In the genomic region with DNA sequence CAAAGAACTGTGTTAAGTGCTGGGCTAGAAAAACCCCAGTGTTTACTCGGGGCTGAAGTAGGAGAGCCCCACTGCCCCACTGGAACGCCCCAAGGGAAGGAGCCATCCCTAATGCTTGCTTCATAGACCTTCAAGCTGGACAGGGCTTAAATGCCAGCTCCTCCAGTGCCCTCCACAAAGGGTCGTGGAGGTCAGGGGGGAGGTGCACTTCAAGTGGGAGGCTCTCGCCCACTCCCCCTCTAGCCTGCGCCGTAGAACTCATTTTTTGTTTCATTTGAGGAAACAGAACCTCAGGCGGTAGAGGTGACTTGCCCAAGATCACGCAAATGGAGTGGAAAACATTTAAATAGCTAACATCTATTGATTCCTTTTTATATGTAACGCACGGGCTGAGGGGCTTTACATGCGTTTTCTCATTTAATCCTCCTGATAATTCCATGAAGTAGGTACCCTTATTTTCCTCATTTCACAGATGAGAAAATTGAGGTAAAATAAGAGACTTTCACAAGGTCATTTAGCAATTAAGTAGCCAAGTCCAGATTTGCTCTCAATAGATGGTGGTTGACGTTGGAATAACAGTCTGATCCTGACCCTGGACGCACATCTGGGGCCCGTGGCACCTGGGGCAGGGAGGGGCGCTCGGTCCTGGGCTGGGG, we compare ENCODE assay signal across 2 cellular contexts.
TF ChIP-seq lines count a peak whose summit lies in the region.

No MANE protein-coding gene starts in this region.

TF ChIP-seq in SK-N-SH, 30 proteins besides CTCF, POLR2A, EP300 and RAD21 (continued from another document):
- TF ChIP-seq SIN3A (IDR thresholded peaks at IDR 0.05; ENCODE audit: borderline replicate concordance, low read depth, low read length) (no peak), JUND (IDR thresholded peaks at IDR 0.05) (no peak), MXI1 (IDR thresholded peaks at IDR 0.05; ENCODE audit: low read depth, low read length) (no peak), CHD2 (IDR thresholded peaks at IDR 0.05; ENCODE audit: low read length, partially characterized antibody) (no peak), NFIC (IDR thresholded peaks at IDR 0.05; ENCODE audit: borderline replicate concordance) (no peak), FOXJ3 (CRISPR knock-in tag; IDR thresholded peaks at IDR 0.05) (no peak), GABPA (IDR thresholded peaks at IDR 0.05; ENCODE audit: low read depth) (no peak), RXRA (IDR thresholded peaks at IDR 0.05; ENCODE audit: borderline replicate concordance, low read depth) (no peak), TAF1 (IDR thresholded peaks at IDR 0.05; ENCODE audit: borderline replicate concordance, low read depth, low read length) (no peak), FOSL2 (IDR thresholded peaks at IDR 0.05; ENCODE audit: borderline replicate concordance, low read depth) (no peak), NRF1 (IDR thresholded peaks at IDR 0.05; ENCODE audit: low read depth, low read length) (no peak)
- TF ChIP-seq, protein P1, sequence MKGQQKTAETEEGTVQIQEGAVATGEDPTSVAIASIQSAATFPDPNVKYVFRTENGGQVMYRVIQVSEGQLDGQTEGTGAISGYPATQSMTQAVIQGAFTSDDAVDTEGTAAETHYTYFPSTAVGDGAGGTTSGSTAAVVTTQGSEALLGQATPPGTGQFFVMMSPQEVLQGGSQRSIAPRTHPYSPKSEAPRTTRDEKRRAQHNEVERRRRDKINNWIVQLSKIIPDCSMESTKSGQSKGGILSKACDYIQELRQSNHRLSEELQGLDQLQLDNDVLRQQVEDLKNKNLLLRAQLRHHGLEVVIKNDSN (IDR thresholded peaks at IDR 0.05; ENCODE audit: borderline replicate concordance, low read depth), result no peak
- TF ChIP-seq, protein P2, sequence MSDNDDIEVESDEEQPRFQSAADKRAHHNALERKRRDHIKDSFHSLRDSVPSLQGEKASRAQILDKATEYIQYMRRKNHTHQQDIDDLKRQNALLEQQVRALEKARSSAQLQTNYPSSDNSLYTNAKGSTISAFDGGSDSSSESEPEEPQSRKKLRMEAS (IDR thresholded peaks at IDR 0.05; ENCODE audit: low read depth), result no peak
TF ChIP-seq in SK-N-SH: peak in this region for 0.

TF ChIP-seq in SK-N-SH treated with all-trans-retinoic acid at 6 μM for 48 hours, 23 proteins besides CTCF, POLR2A, EP300 and RAD21 (continued from another document):
- TF ChIP-seq, protein P3, sequence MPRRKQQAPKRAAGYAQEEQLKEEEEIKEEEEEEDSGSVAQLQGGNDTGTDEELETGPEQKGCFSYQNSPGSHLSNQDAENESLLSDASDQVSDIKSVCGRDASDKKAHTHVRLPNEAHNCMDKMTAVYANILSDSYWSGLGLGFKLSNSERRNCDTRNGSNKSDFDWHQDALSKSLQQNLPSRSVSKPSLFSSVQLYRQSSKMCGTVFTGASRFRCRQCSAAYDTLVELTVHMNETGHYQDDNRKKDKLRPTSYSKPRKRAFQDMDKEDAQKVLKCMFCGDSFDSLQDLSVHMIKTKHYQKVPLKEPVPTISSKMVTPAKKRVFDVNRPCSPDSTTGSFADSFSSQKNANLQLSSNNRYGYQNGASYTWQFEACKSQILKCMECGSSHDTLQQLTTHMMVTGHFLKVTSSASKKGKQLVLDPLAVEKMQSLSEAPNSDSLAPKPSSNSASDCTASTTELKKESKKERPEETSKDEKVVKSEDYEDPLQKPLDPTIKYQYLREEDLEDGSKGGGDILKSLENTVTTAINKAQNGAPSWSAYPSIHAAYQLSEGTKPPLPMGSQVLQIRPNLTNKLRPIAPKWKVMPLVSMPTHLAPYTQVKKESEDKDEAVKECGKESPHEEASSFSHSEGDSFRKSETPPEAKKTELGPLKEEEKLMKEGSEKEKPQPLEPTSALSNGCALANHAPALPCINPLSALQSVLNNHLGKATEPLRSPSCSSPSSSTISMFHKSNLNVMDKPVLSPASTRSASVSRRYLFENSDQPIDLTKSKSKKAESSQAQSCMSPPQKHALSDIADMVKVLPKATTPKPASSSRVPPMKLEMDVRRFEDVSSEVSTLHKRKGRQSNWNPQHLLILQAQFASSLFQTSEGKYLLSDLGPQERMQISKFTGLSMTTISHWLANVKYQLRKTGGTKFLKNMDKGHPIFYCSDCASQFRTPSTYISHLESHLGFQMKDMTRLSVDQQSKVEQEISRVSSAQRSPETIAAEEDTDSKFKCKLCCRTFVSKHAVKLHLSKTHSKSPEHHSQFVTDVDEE (CRISPR knock-in tag; IDR thresholded peaks at IDR 0.05), result no peak
- TF ChIP-seq ZNF565 (CRISPR knock-in tag; conservative IDR thresholded peaks at IDR 0.05; ENCODE audit: low read depth), result no peak
- no peak for TF ChIP-seq RARB (CRISPR knock-in tag; IDR thresholded peaks at IDR 0.05)
- no peak for TF ChIP-seq GLIS3 (CRISPR knock-in tag; IDR thresholded peaks at IDR 0.05)
- no peak for TF ChIP-seq ZFP30 (CRISPR knock-in tag; IDR thresholded peaks at IDR 0.05)
- no peak for TF ChIP-seq BACH2 (CRISPR knock-in tag; IDR thresholded peaks at IDR 0.05; ENCODE audit: borderline replicate concordance)
- TF ChIP-seq, protein P4, sequence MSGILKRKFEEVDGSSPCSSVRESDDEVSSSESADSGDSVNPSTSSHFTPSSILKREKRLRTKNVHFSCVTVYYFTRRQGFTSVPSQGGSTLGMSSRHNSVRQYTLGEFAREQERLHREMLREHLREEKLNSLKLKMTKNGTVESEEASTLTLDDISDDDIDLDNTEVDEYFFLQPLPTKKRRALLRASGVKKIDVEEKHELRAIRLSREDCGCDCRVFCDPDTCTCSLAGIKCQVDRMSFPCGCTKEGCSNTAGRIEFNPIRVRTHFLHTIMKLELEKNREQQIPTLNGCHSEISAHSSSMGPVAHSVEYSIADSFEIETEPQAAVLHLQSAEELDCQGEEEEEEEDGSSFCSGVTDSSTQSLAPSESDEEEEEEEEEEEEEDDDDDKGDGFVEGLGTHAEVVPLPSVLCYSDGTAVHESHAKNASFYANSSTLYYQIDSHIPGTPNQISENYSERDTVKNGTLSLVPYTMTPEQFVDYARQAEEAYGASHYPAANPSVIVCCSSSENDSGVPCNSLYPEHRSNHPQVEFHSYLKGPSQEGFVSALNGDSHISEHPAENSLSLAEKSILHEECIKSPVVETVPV (CRISPR knock-in tag; IDR thresholded peaks at IDR 0.05), result no peak
- TF ChIP-seq ZFP3 (CRISPR knock-in tag; IDR thresholded peaks at IDR 0.05), result no peak
- no peak for TF ChIP-seq TOX (CRISPR knock-in tag; IDR thresholded peaks at IDR 0.05; ENCODE audit: borderline replicate concordance)
- TF ChIP-seq, protein P5, sequence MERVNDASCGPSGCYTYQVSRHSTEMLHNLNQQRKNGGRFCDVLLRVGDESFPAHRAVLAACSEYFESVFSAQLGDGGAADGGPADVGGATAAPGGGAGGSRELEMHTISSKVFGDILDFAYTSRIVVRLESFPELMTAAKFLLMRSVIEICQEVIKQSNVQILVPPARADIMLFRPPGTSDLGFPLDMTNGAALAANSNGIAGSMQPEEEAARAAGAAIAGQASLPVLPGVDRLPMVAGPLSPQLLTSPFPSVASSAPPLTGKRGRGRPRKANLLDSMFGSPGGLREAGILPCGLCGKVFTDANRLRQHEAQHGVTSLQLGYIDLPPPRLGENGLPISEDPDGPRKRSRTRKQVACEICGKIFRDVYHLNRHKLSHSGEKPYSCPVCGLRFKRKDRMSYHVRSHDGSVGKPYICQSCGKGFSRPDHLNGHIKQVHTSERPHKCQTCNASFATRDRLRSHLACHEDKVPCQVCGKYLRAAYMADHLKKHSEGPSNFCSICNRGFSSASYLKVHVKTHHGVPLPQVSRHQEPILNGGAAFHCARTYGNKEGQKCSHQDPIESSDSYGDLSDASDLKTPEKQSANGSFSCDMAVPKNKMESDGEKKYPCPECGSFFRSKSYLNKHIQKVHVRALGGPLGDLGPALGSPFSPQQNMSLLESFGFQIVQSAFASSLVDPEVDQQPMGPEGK (CRISPR knock-in tag; IDR thresholded peaks at IDR 0.05; ENCODE audit: borderline replicate concordance), result no peak
- no peak for TF ChIP-seq ZC3H10 (CRISPR knock-in tag; IDR thresholded peaks at IDR 0.05)
- no peak for TF ChIP-seq ZNF8 (CRISPR knock-in tag; IDR thresholded peaks at IDR 0.05)
- TF ChIP-seq, protein P6, sequence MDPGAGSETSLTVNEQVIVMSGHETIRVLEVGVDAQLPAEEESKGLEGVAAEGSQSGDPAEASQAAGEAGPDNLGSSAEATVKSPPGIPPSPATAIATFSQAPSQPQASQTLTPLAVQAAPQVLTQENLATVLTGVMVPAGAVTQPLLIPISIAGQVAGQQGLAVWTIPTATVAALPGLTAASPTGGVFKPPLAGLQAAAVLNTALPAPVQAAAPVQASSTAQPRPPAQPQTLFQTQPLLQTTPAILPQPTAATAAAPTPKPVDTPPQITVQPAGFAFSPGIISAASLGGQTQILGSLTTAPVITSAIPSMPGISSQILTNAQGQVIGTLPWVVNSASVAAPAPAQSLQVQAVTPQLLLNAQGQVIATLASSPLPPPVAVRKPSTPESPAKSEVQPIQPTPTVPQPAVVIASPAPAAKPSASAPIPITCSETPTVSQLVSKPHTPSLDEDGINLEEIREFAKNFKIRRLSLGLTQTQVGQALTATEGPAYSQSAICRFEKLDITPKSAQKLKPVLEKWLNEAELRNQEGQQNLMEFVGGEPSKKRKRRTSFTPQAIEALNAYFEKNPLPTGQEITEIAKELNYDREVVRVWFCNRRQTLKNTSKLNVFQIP (CRISPR knock-in tag; IDR thresholded peaks at IDR 0.05; ENCODE audit: borderline replicate concordance, low read depth), result no peak
- no peak for TF ChIP-seq CSDC2 (CRISPR knock-in tag; IDR thresholded peaks at IDR 0.05)
- TF ChIP-seq SNAI2 (CRISPR knock-in tag; IDR thresholded peaks at IDR 0.05), result no peak
- TF ChIP-seq TCF4 (CRISPR knock-in tag; IDR thresholded peaks at IDR 0.05; ENCODE audit: borderline replicate concordance), result no peak
TF ChIP-seq in SK-N-SH treated with all-trans-retinoic acid at 6 μM for 48 hours: peak in this region for 0.
